ENCODE assay signal across 8 cellular contexts in the genomic region with DNA sequence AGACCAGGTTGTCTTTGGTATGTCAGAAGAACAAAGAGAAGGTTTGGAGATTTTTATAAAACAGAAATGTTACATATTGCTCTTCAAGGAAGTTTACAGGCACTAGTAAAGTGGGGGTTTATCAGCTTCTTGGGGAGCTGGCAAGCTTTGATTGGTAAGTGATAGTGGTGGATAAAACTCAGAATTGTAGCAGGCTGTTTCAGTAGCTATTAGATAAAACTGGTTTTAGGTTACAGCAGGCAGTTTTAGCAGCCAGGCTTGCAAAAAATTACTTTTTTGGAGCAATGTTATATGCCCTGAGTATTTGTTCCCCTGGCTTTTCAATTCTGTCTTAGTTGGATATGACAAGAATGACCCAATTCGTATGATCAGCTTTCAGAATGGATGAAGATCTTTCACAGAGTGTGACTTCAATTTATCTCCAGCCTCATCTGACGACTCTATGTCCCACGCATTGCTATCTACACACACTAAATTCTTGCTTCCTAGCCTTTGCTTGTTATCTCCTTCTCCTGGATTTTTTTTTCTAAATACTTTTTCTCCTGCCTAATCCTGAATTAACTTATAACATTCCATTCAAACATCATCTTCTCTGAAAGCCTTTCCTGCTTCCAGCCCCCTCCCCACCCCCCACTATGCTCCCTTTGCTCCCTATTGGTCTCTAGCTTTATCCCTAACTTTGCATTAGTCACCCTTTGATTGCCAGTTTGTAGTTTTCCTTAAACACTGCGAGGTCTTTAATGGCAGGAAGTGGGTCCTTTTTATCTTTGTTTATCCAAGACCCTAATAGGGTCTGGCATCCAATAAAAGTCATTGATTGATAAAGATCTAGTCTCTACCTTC. TPM values are rescaled to one million over a fixed set of nuclear protein-coding genes. Genes with fewer than 3 reads are reported as not detected.
DNase-seq lines count a peak whose midpoint lies in the region; TF ChIP-seq lines count a peak whose summit lies in the region.

No MANE protein-coding gene starts in this region.

- DNase-seq in DMS53 (lab: John Stamatoyannopoulos, UW) (peak; percentile 24), DMS53 treated with DMSO at 0.1 percent for 48 hours (lab: John Stamatoyannopoulos, UW; ENCODE audit: unreplicated experiment) (no peak), MM.1S (no peak), dorsolateral prefrontal cortex (no peak), progenitor cell of endocrine pancreas (ENCODE audit: low spot score, unreplicated experiment) (no peak), DMS 273 treated with DMSO at 0.1 percent for 48 hours (lab: John Stamatoyannopoulos, UW) (no peak), cortex of kidney (lab: John Stamatoyannopoulos, UW) (no peak)
- DNase-seq in effector CD8-positive, alpha-beta T cell (lab: John Stamatoyannopoulos, UW) = no peak

- no peak overlapping the region for H3K27ac Mint-ChIP-seq in progenitor cell of endocrine pancreas

- peaks cover 31% of the 10 kb centered on the region for H3K4me1 Mint-ChIP-seq in progenitor cell of endocrine pancreas (ENCODE audit: low read depth)

- peaks cover 27% of the 10 kb centered on the region for H3K4me1 ChIP-seq in MM.1S (ENCODE audit: low read length)

- H3K9me3 Mint-ChIP-seq in progenitor cell of endocrine pancreas (ENCODE audit: low read depth) = no peaks in the 10 kb centered on the region

- H3K9me2 ChIP-seq in MM.1S (replicated peaks; ENCODE audit: insufficient read depth, low read length) = no peaks in the 10 kb centered on the region

- no peak overlapping the region for H3K9ac ChIP-seq in MM.1S (ENCODE audit: low read length)

- H3K27me3 Mint-ChIP-seq in progenitor cell of endocrine pancreas = no peaks in the 10 kb centered on the region

- 0 out of 2 replicates have a peak, but pooled peaks cover 5% of the 10 kb centered on the region for H3F3A ChIP-seq in MM.1S (ENCODE audit: insufficient read depth, low read length)

- H3K9me3 ChIP-seq in MM.1S (replicated peaks; ENCODE audit: insufficient read depth, low read length) = no peaks in the 10 kb centered on the region

- H3K27ac ChIP-seq in MM.1S (ENCODE audit: low read length) = no peak overlapping the region
- peak overlapping the region in 17 of 59 donors; percentile 8 to 90 (median 75) for H3K27ac ChIP-seq in dorsolateral prefrontal cortex

- intact Hi-C loops in dorsolateral prefrontal cortex (cut with DNase I) = loop anchor here (10.0 kb wide), 3 partner anchors 84 to 1014 kb away; partner anchors contain the start of genes KCNK15 (in 1 of the 2) and ZNF335 (in 1 of the 2)

- no peaks in the 10 kb centered on the region for H3K36me3 ChIP-seq in MM.1S (replicated peaks; ENCODE audit: insufficient read depth, low read length)

- no peaks in the 10 kb centered on the region for H4K20me1 ChIP-seq in MM.1S (ENCODE audit: insufficient read depth, low read length)

- H2AFZ ChIP-seq in MM.1S (ENCODE audit: low read length) = peak overlapping the region; percentile 87; the same call in 1 of the 2 replicates

- H3K4me3 Mint-ChIP-seq in progenitor cell of endocrine pancreas (ENCODE audit: low read depth) = peak overlapping the region; percentile 17

- peak overlapping the region; percentile 91; the same call in 1 of the 2 replicates for H3K4me2 ChIP-seq in MM.1S (ENCODE audit: low read depth, low read length)

- H3K79me2 ChIP-seq in MM.1S (ENCODE audit: low read length) = peaks cover 43% of the 10 kb centered on the region

- H3K27me3 ChIP-seq in MM.1S (replicated peaks; ENCODE audit: insufficient read depth, low read length) (no peaks in the 10 kb centered on the region), dorsolateral prefrontal cortex (no peaks in the 10 kb centered on the region)

- TF ChIP-seq CTCF in MM.1S (IDR thresholded peaks at IDR 0.05; ENCODE audit: low read length) (no peak), dorsolateral prefrontal cortex (IDR thresholded peaks at IDR 0.05 in 54 of 56, conservative IDR thresholded peaks at IDR 0.05 in 2 of 56; ENCODE audit: low read depth in 1 of 56, partially characterized antibody in 56 of 56) (no peak), progenitor cell of endocrine pancreas (IDR thresholded peaks at IDR 0.05; ENCODE audit: unreplicated experiment) (no peak)

- no peaks in the 10 kb centered on the region for H3K36me3 Mint-ChIP-seq in progenitor cell of endocrine pancreas (ENCODE audit: insufficient read depth)

- no peak overlapping the region for H3K4me3 ChIP-seq in MM.1S (ENCODE audit: low read length)
- peak overlapping the region in 32 of 59 donors; percentile 70 to 97 (median 92) for H3K4me3 ChIP-seq in dorsolateral prefrontal cortex

RNA-seq across cellular contexts. Expression of gene TOMM34, which starts 1.0 kb away (rescaled TPM):
- 10 to 100 TPM; 17.1 to 62.7 (median 39.9) TPM for total RNA-seq in dorsolateral prefrontal cortex
- total RNA-seq in progenitor cell of endocrine pancreas = 40.1 and 40.9 TPM in 2 replicates

RNA-seq across cellular contexts. Expression of gene STK4, which starts 5.1 kb away (rescaled TPM):
- 10 to 100 TPM; 31.0 to 66.4 (median 42.5) TPM for total RNA-seq in dorsolateral prefrontal cortex
- 36.3 and 37.4 TPM in 2 replicates for total RNA-seq in progenitor cell of endocrine pancreas

RNA-seq across cellular contexts. Expression of gene PABPC1L, which starts 51.4 kb away (rescaled TPM):
- total RNA-seq in dorsolateral prefrontal cortex (10 to 100 TPM in 102 of 120 experiments, 1 to 10 TPM in 18; 5.6 to 24.7 (median 14.3) TPM), progenitor cell of endocrine pancreas (211 and 219 TPM in 2 replicates)
